8 cellular contexts compared by ENCODE assay signal in the genomic region with DNA sequence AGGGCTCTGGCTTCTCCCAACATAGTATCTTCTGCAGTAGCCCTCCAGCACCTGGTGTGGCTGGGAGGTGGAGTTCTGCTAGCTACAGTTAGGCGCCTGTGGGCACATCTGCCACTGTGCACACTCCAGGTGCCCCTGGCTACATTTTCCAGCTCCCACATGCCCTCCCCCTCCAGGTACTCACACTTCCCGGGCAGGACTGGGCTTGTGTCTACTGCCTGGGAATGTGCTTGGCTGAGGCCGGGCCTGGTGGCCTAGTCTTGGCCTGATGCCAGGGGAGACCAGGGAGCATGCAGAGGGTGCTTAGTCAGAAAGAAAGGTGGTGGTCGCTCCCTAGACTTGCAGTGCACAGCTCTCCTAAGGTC. TPM values are rescaled to one million over a fixed set of nuclear protein-coding genes. Genes with fewer than 3 reads are reported as not detected.
DNase-seq lines count a peak whose midpoint lies in the region; ATAC-seq and TF ChIP-seq lines count a peak whose summit lies in the region.

No MANE protein-coding gene starts in this region.

- H3K4me1 ChIP-seq in SJCRH30: peaks cover 30% of the 10 kb centered on the region
- peaks cover 56% of the 10 kb centered on the region for H3K4me1 ChIP-seq in upper lobe of right lung

- no peaks in the 10 kb centered on the region for H3K36me3 Mint-ChIP-seq in activated naive CD4-positive, alpha-beta T cell treated with anti-CD3 and anti-CD28 coated beads for 36 hours (ENCODE audit: low read depth)
- no peaks in the 10 kb centered on the region for H3K36me3 Mint-ChIP-seq in activated CD8-positive, alpha-beta T cell treated with anti-CD3 and anti-CD28 coated beads for 36 hours (ENCODE audit: low read depth)

- POLR2A ChIA-PET in activated CD8-positive, alpha-beta T cell treated with anti-CD3 and anti-CD28 coated beads for 36 hours (lab: Charles Lee): interaction anchor here (0.7 kb wide), 2 partner anchors 13 to 36 kb away, joined by 3 read pairs; no protein-coding TSS in a partner anchor

- peaks cover 3% of the 10 kb centered on the region for H3K27me3 Mint-ChIP-seq in activated naive CD4-positive, alpha-beta T cell treated with anti-CD3 and anti-CD28 coated beads for 36 hours (ENCODE audit: low read depth)
- H3K27me3 Mint-ChIP-seq in activated CD8-positive, alpha-beta T cell treated with anti-CD3 and anti-CD28 coated beads for 36 hours: peaks cover 14% of the 10 kb centered on the region

- H3K36me3 ChIP-seq in SJCRH30: peaks cover 6% of the 10 kb centered on the region; the same call in 1 of the 2 replicates
- H3K36me3 ChIP-seq in upper lobe of right lung: peaks cover 36% of the 10 kb centered on the region

- peak; percentile 20 for DNase-seq in NCI-H2227 (lab: John Stamatoyannopoulos, UW; ENCODE audit: unreplicated experiment)
- DNase-seq in NCI-H2227 treated with DMSO at 0.1 percent for 48 hours (lab: John Stamatoyannopoulos, UW): no peak
- peak; percentile 69 to 72 for DNase-seq in SJCRH30
- DNase-seq in left ventricle myocardium superior: peak; percentile 56
- no peak for DNase-seq in upper lobe of right lung
- DNase-seq in activated naive CD4-positive, alpha-beta T cell treated with anti-CD3 and anti-CD28 coated beads for 36 hours: no peak
- no peak for DNase-seq in activated CD8-positive, alpha-beta T cell treated with anti-CD3 and anti-CD28 coated beads for 36 hours
- no peak for DNase-seq in OCI-M2 (lab: John Stamatoyannopoulos, UW; ENCODE audit: unreplicated experiment)

- intact Hi-C loops in left ventricle myocardium superior (cut with micrococcal nuclease) (no loop called here), upper lobe of right lung (cut with DNase I) (no loop called here)
- intact Hi-C loops in activated naive CD4-positive, alpha-beta T cell treated with anti-CD3 and anti-CD28 coated beads for 36 hours (cut with micrococcal nuclease): no loop called here
- intact Hi-C loops in activated CD8-positive, alpha-beta T cell treated with anti-CD3 and anti-CD28 coated beads for 36 hours (cut with micrococcal nuclease): no loop called here

- CTCF ChIA-PET in activated naive CD4-positive, alpha-beta T cell treated with anti-CD3 and anti-CD28 coated beads for 36 hours (lab: Charles Lee): interaction anchor here (0.6 to 4.0 kb wide), 4 partner anchors 10 to 66 kb away, joined by 3 to 14 read pairs (median 3); no protein-coding TSS in a partner anchor
- CTCF ChIA-PET in activated CD8-positive, alpha-beta T cell treated with anti-CD3 and anti-CD28 coated beads for 36 hours (lab: Charles Lee): interaction anchor here (0.7 to 2.2 kb wide), 3 partner anchors 12 to 35 kb away, joined by 3 to 7 read pairs (median 7); no protein-coding TSS in a partner anchor

- ATAC-seq in left ventricle myocardium superior (no peak), upper lobe of right lung (peak; percentile 3)
- ATAC-seq in activated CD8-positive, alpha-beta T cell treated with anti-CD3 and anti-CD28 coated beads for 36 hours: no peak

- no peak overlapping the region for H3K4me3 Mint-ChIP-seq in activated naive CD4-positive, alpha-beta T cell treated with anti-CD3 and anti-CD28 coated beads for 36 hours
- H3K4me3 Mint-ChIP-seq in activated CD8-positive, alpha-beta T cell treated with anti-CD3 and anti-CD28 coated beads for 36 hours: no peak overlapping the region

- peak overlapping the region; percentile 85 for H3K27ac ChIP-seq in SJCRH30
- peak overlapping the region; percentile 67 for H3K27ac ChIP-seq in upper lobe of right lung

- no peaks in the 10 kb centered on the region for H3K9me3 ChIP-seq in SJCRH30 (replicated peaks)
- H3K9me3 ChIP-seq in upper lobe of right lung: no peaks in the 10 kb centered on the region

- H3K4me1 Mint-ChIP-seq in activated naive CD4-positive, alpha-beta T cell treated with anti-CD3 and anti-CD28 coated beads for 36 hours (ENCODE audit: low read depth): peaks cover 14% of the 10 kb centered on the region
- H3K4me1 Mint-ChIP-seq in activated CD8-positive, alpha-beta T cell treated with anti-CD3 and anti-CD28 coated beads for 36 hours (ENCODE audit: low read depth): peaks cover 9% of the 10 kb centered on the region

- H3K27me3 ChIP-seq in SJCRH30: no peaks in the 10 kb centered on the region
- H3K27me3 ChIP-seq in upper lobe of right lung: no peaks in the 10 kb centered on the region

- no peaks in the 10 kb centered on the region for H3K9me3 Mint-ChIP-seq in activated naive CD4-positive, alpha-beta T cell treated with anti-CD3 and anti-CD28 coated beads for 36 hours
- no peaks in the 10 kb centered on the region for H3K9me3 Mint-ChIP-seq in activated CD8-positive, alpha-beta T cell treated with anti-CD3 and anti-CD28 coated beads for 36 hours

- H3K27ac Mint-ChIP-seq in activated naive CD4-positive, alpha-beta T cell treated with anti-CD3 and anti-CD28 coated beads for 36 hours: no peak overlapping the region
- H3K27ac Mint-ChIP-seq in activated CD8-positive, alpha-beta T cell treated with anti-CD3 and anti-CD28 coated beads for 36 hours: no peak overlapping the region

- peak overlapping the region; percentile 22 for H3K4me3 ChIP-seq in SJCRH30
- no peak overlapping the region for H3K4me3 ChIP-seq in upper lobe of right lung

- no peak for TF ChIP-seq CTCF in upper lobe of right lung (IDR thresholded peaks at IDR 0.05)
- no peak for TF ChIP-seq CTCF in activated CD8-positive, alpha-beta T cell treated with anti-CD3 and anti-CD28 coated beads for 36 hours (IDR thresholded peaks at IDR 0.05)

RNA-seq across cellular contexts. Expression of gene PHLDB1, which starts 15.9 kb away (rescaled TPM):
- 19.1 and 21.6 TPM in 2 replicates for total RNA-seq in SJCRH30 (2014; rRNA removed; shearing (Covaris generic))
- total RNA-seq in left ventricle myocardium superior (97.7 TPM), upper lobe of right lung (79.6 TPM)
- total RNA-seq in activated naive CD4-positive, alpha-beta T cell treated with anti-CD3 and anti-CD28 coated beads for 36 hours: 1 to 10 TPM; 2.0 TPM
- total RNA-seq in activated CD8-positive, alpha-beta T cell treated with anti-CD3 and anti-CD28 coated beads for 36 hours: 1 to 10 TPM; 3.0 to 5.1 TPM

RNA-seq across cellular contexts. Expression of gene ARCN1, which starts 51.1 kb away (rescaled TPM):
- 135 and 143 TPM in 2 replicates for total RNA-seq in SJCRH30 (2014; rRNA removed; shearing (Covaris generic))
- 97.1 TPM for total RNA-seq in left ventricle myocardium superior
- total RNA-seq in upper lobe of right lung: 120 TPM
- total RNA-seq in activated naive CD4-positive, alpha-beta T cell treated with anti-CD3 and anti-CD28 coated beads for 36 hours: 100 to 1,000 TPM; 159 to 174 TPM
- 100 to 1,000 TPM; 134 to 135 TPM for total RNA-seq in activated CD8-positive, alpha-beta T cell treated with anti-CD3 and anti-CD28 coated beads for 36 hours

RNA-seq across cellular contexts. Expression of gene TREH, which starts 56.2 kb away (rescaled TPM):
- total RNA-seq in SJCRH30 (2014; rRNA removed; shearing (Covaris generic)): not detected in 2 replicates
- not detected for total RNA-seq in left ventricle myocardium superior
- 0.46 TPM for total RNA-seq in upper lobe of right lung
- total RNA-seq in activated naive CD4-positive, alpha-beta T cell treated with anti-CD3 and anti-CD28 coated beads for 36 hours: not detected
- not detected for total RNA-seq in activated CD8-positive, alpha-beta T cell treated with anti-CD3 and anti-CD28 coated beads for 36 hours

RNA-seq across cellular contexts. Expression of gene IFT46, which starts 57.5 kb away (rescaled TPM):
- total RNA-seq in SJCRH30 (2014; rRNA removed; shearing (Covaris generic)): 16.0 and 17.2 TPM in 2 replicates
- total RNA-seq in left ventricle myocardium superior (22.4 TPM), upper lobe of right lung (18.2 TPM)
- 10 to 100 TPM; 18.1 to 20.0 TPM for total RNA-seq in activated naive CD4-positive, alpha-beta T cell treated with anti-CD3 and anti-CD28 coated beads for 36 hours
- 10 to 100 TPM; 14.9 to 16.0 TPM for total RNA-seq in activated CD8-positive, alpha-beta T cell treated with anti-CD3 and anti-CD28 coated beads for 36 hours

Comparison
In these comparisons a context has a peak if more than half of its experiments do, and no peak if none do; other contexts are left out.
1. DNase-seq: peak in NCI-H2227 (single experiment), SJCRH30 (2 of 2) and left ventricle myocardium superior (single experiment); none in NCI-H2227 treated with DMSO at 0.1 percent for 48 hours (single experiment), upper lobe of right lung (single experiment), activated naive CD4-positive, alpha-beta T cell treated with anti-CD3 and anti-CD28 coated beads for 36 hours (single experiment), activated CD8-positive, alpha-beta T cell treated with anti-CD3 and anti-CD28 coated beads for 36 hours (single experiment) and OCI-M2 (single experiment).